In the genomic region with DNA sequence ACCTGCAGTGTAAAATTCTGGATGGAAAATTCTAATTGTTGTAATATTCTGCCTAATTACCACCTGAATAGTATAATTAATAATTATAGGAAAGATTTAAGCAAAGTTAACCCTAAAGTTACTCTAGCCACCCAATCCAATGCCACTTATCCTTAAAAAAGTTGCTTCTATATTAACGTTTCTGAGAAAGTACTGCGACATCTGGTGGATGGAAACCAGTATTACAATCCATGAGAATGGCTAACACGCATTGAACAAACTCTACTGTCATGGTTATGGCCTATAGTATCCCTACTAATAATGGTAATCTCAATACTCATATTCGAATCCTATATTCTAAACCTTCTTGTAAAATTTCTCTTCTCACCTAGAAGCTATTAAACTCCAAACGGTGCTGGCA, we compare ENCODE assay signal across 10 cellular contexts.
DNase-seq lines count a peak whose midpoint lies in the region; ATAC-seq, FAIRE-seq and TF ChIP-seq lines count a peak whose summit lies in the region.
"Had no signal": no experiment of that assay in that cellular context is flagged by ENCODE, and none has a peak within 500 bp of the region (broad histone marks: within the 10 kb centered on the region; RNA-seq: fewer than 3 reads in every experiment).

No MANE protein-coding gene starts in this region.

- no peak overlapping the region for H3K27ac ChIP-seq in MM.1S (ENCODE audit: low read length)
- no peak overlapping the region for H3K27ac ChIP-seq in endothelial cell of umbilical vein (ENCODE audit: insufficient read depth, low read depth, low read length)
- H3K27ac ChIP-seq in spleen = no peak overlapping the region
- H3K27ac ChIP-seq: skin epidermis had no signal

- no peaks in the 10 kb centered on the region for H3K79me2 ChIP-seq in MM.1S (ENCODE audit: low read length)
- no peaks in the 10 kb centered on the region for H3K79me2 ChIP-seq in endothelial cell of umbilical vein (ENCODE audit: control insufficient read depth, insufficient read depth, low read length)

- intact Hi-C loops in activated CD8-positive, alpha-beta T cell treated with anti-CD3 and anti-CD28 coated beads for 36 hours (cut with micrococcal nuclease) = no loop called here
- intact Hi-C loops in endothelial cell of umbilical vein (cut with micrococcal nuclease) (loop anchor here (1.0 to 2.0 kb wide), 3 partner anchors 400 to 1270 kb away; no protein-coding TSS in a partner anchor), spleen (cut with DNase I; ENCODE audit: low total_unique reads) (no loop called here)

- H3K9me3 ChIP-seq in MM.1S (replicated peaks; ENCODE audit: insufficient read depth, low read length) (no peaks in the 10 kb centered on the region), endothelial cell of umbilical vein (replicated peaks; ENCODE audit: control insufficient read depth, insufficient read depth, low read length) (no peaks in the 10 kb centered on the region), spleen (peaks cover 0 to 19% (median 0%) of the 10 kb centered on the region in 8 donors)

- H3K4me1 ChIP-seq in MM.1S (ENCODE audit: low read length) (no peaks in the 10 kb centered on the region), endothelial cell of umbilical vein (ENCODE audit: control insufficient read depth, extremely low read depth, insufficient read depth, low read length) (no peaks in the 10 kb centered on the region), spleen (no peaks in the 10 kb centered on the region)

- no peaks in the 10 kb centered on the region for H3K4me1 Mint-ChIP-seq in activated CD8-positive, alpha-beta T cell treated with anti-CD3 and anti-CD28 coated beads for 36 hours (ENCODE audit: low read depth)
- no peaks in the 10 kb centered on the region for H3K4me1 Mint-ChIP-seq in activated CD8-positive, alpha-beta T cell treated with anti-CD3 and anti-CD28 coated beads, Interleukin-2, amount 10 ng/mL, durations not matched to agents 7 days and 5 days (ENCODE audit: low read depth)
- no peaks in the 10 kb centered on the region for H3K4me1 Mint-ChIP-seq in T-helper 2 cell treated with Interferon-gamma antibody and Interleukin-4, amounts not matched to agents 5 μg/mL and 100 μg/mL, for 36 hours (ENCODE audit: low read depth)

- H3K27me3 ChIP-seq in MM.1S (replicated peaks; ENCODE audit: insufficient read depth, low read length) (no peaks in the 10 kb centered on the region), endothelial cell of umbilical vein (ENCODE audit: control insufficient read depth in 2 of 2, insufficient read depth in 2 of 2, low read length in 2 of 2) (no peaks in the 10 kb centered on the region), spleen (replicated peaks in 1 of 7) (no peaks in the 10 kb centered on the region)

- FAIRE-seq in endothelial cell of umbilical vein (lab: Jason Lieb, UNC) = no peak

- no peaks in the 10 kb centered on the region for H3K36me3 Mint-ChIP-seq in activated CD8-positive, alpha-beta T cell treated with anti-CD3 and anti-CD28 coated beads for 36 hours (ENCODE audit: low read depth)
- H3K36me3 Mint-ChIP-seq in activated CD8-positive, alpha-beta T cell treated with anti-CD3 and anti-CD28 coated beads, Interleukin-2, amount 10 ng/mL, durations not matched to agents 7 days and 5 days (ENCODE audit: low read depth) = no peaks in the 10 kb centered on the region
- H3K36me3 Mint-ChIP-seq in T-helper 2 cell treated with Interferon-gamma antibody and Interleukin-4, amounts not matched to agents 5 μg/mL and 100 μg/mL, for 36 hours (ENCODE audit: low read depth) = no peaks in the 10 kb centered on the region

- H3K9me1 ChIP-seq in endothelial cell of umbilical vein (replicated peaks; ENCODE audit: control insufficient read depth, extremely low read depth, insufficient read depth, low read length) = no peaks in the 10 kb centered on the region

- no peaks in the 10 kb centered on the region for H3F3A ChIP-seq in MM.1S (ENCODE audit: insufficient read depth, low read length)

- H3K36me3 ChIP-seq in MM.1S (replicated peaks; ENCODE audit: insufficient read depth, low read length) (no peaks in the 10 kb centered on the region), endothelial cell of umbilical vein (ENCODE audit: control insufficient read depth in 2 of 2, extremely low read depth in 1 of 2, insufficient read depth in 2 of 2, low read length in 2 of 2) (no peaks in the 10 kb centered on the region), spleen (no peaks in the 10 kb centered on the region)

- no peak for ATAC-seq in activated CD8-positive, alpha-beta T cell treated with anti-CD3 and anti-CD28 coated beads for 36 hours
- ATAC-seq in activated CD8-positive, alpha-beta T cell treated with anti-CD3 and anti-CD28 coated beads, Interleukin-2, amount 10 ng/mL, durations not matched to agents 7 days and 5 days = no peak

- H3K4me3 ChIP-seq in MM.1S (ENCODE audit: low read length) (no peak overlapping the region), endothelial cell of umbilical vein (replicated peaks in 1 of 3; ENCODE audit: insufficient read depth in 1 of 3, low read depth in 1 of 3, low read length in 3 of 3) (no peak overlapping the region), spleen (no peak overlapping the region)
- H3K4me3 ChIP-seq: skin epidermis had no signal

- H2AFZ ChIP-seq in MM.1S (ENCODE audit: low read length) = no peak overlapping the region
- no peak overlapping the region for H2AFZ ChIP-seq in endothelial cell of umbilical vein (ENCODE audit: low read depth, low read length)

- H3K27me3 Mint-ChIP-seq in activated CD8-positive, alpha-beta T cell treated with anti-CD3 and anti-CD28 coated beads for 36 hours = no peaks in the 10 kb centered on the region
- H3K27me3 Mint-ChIP-seq in activated CD8-positive, alpha-beta T cell treated with anti-CD3 and anti-CD28 coated beads, Interleukin-2, amount 10 ng/mL, durations not matched to agents 7 days and 5 days (ENCODE audit: low read depth) = no peaks in the 10 kb centered on the region
- H3K27me3 Mint-ChIP-seq in T-helper 2 cell treated with Interferon-gamma antibody and Interleukin-4, amounts not matched to agents 5 μg/mL and 100 μg/mL, for 36 hours (ENCODE audit: low read depth) = no peaks in the 10 kb centered on the region

- H3K27ac Mint-ChIP-seq in activated CD8-positive, alpha-beta T cell treated with anti-CD3 and anti-CD28 coated beads for 36 hours = no peak overlapping the region
- no peak overlapping the region for H3K27ac Mint-ChIP-seq in activated CD8-positive, alpha-beta T cell treated with anti-CD3 and anti-CD28 coated beads, Interleukin-2, amount 10 ng/mL, durations not matched to agents 7 days and 5 days
- no peak overlapping the region for H3K27ac Mint-ChIP-seq in T-helper 2 cell treated with Interferon-gamma antibody and Interleukin-4, amounts not matched to agents 5 μg/mL and 100 μg/mL, for 36 hours

- dilution Hi-C loops in endothelial cell of umbilical vein (cut with MboI; ENCODE audit: extremely low pct_ligation_motif_present, low sequenced_read_pairs) = no loop called here

- CTCF ChIA-PET in activated CD8-positive, alpha-beta T cell treated with anti-CD3 and anti-CD28 coated beads for 36 hours (lab: Charles Lee) = interaction anchor here (0.6 kb wide), 1 partner anchor 235 kb away, joined by 3 read pairs; no protein-coding TSS in a partner anchor
- CTCF ChIA-PET in activated CD8-positive, alpha-beta T cell treated with anti-CD3 and anti-CD28 coated beads, Interleukin-2, amount 10 ng/mL, durations not matched to agents 7 days and 5 days (lab: Charles Lee) = interaction anchor here (0.8 kb wide), 1 partner anchor 1160 kb away, joined by 3 read pairs; no protein-coding TSS in a partner anchor
- CTCF ChIA-PET in endothelial cell of umbilical vein (lab: Charles Lee) = interaction anchor here (1.1 to 2.8 kb wide), 2 partner anchors 401 to 1352 kb away, joined by 4 to 14 read pairs; no protein-coding TSS in a partner anchor

- no peak for DNase-seq in activated CD8-positive, alpha-beta T cell treated with anti-CD3 and anti-CD28 coated beads for 36 hours
- no peak for DNase-seq in activated CD8-positive, alpha-beta T cell treated with anti-CD3 and anti-CD28 coated beads, Interleukin-2, amount 10 ng/mL, durations not matched to agents 7 days and 5 days
- DNase-seq in MM.1S (peak; percentile 38), endothelial cell of umbilical vein (ENCODE audit: low read depth, low spot score) (peak; percentile 21), spleen (no peak), anterior cingulate cortex (lab: John Stamatoyannopoulos, UW) (no peak), GOT3 (lab: John Stamatoyannopoulos, UW) (no peak)
- no peak for DNase-seq in T-helper 2 cell treated with Interferon-gamma antibody and Interleukin-4, amounts not matched to agents 5 μg/mL and 100 μg/mL, for 36 hours (ENCODE audit: low spot score)
- DNase-seq: activated CD8-positive, alpha-beta memory T cell treated with anti-CD3 and anti-CD28 coated beads, Interleukin-2, amount 50 U/mL, for 4 hours had no signal

- 49 to 61% (median 56%) methylated on average over 5 of the region's 5 CpGs for WGBS in spleen, 5 donors

- TF ChIP-seq POLR2A in endothelial cell of umbilical vein (IDR thresholded peaks at IDR 0.05; ENCODE audit: low read depth, low read length) (no peak), spleen (IDR thresholded peaks at IDR 0.05) (no peak)

- no peak overlapping the region for H3K4me2 ChIP-seq in MM.1S (ENCODE audit: low read depth, low read length)
- H3K4me2 ChIP-seq in endothelial cell of umbilical vein (ENCODE audit: insufficient read depth, low read length) = no peak overlapping the region

- H3K9me3 Mint-ChIP-seq in activated CD8-positive, alpha-beta T cell treated with anti-CD3 and anti-CD28 coated beads for 36 hours = no peaks in the 10 kb centered on the region
- peaks cover 7% of the 10 kb centered on the region for H3K9me3 Mint-ChIP-seq in activated CD8-positive, alpha-beta T cell treated with anti-CD3 and anti-CD28 coated beads, Interleukin-2, amount 10 ng/mL, durations not matched to agents 7 days and 5 days (ENCODE audit: insufficient read depth)
- H3K9me3 Mint-ChIP-seq in T-helper 2 cell treated with Interferon-gamma antibody and Interleukin-4, amounts not matched to agents 5 μg/mL and 100 μg/mL, for 36 hours = peaks cover 20% of the 10 kb centered on the region

- no peaks in the 10 kb centered on the region for H3K9me2 ChIP-seq in MM.1S (replicated peaks; ENCODE audit: insufficient read depth, low read length)

- peak; percentile 37 for TF ChIP-seq CTCF in activated CD8-positive, alpha-beta T cell treated with anti-CD3 and anti-CD28 coated beads for 36 hours (IDR thresholded peaks at IDR 0.05)
- TF ChIP-seq CTCF in MM.1S (IDR thresholded peaks at IDR 0.05; ENCODE audit: low read length) (peak; percentile 62), endothelial cell of umbilical vein (IDR thresholded peaks at IDR 0.05; ENCODE audit: extremely low read depth in 1 of 2, insufficient read depth in 1 of 2, low read depth in 1 of 2, low read length in 2 of 2) (peak; percentile 14 to 35), spleen (IDR thresholded peaks at IDR 0.05 in 8 of 11, conservative IDR thresholded peaks at IDR 0.05 in 3 of 11) (peak in 6 of 11 experiments; percentile 8 to 57 (median 41))

- no peak overlapping the region for H3K9ac ChIP-seq in MM.1S (ENCODE audit: low read length)
- no peak overlapping the region for H3K9ac ChIP-seq in endothelial cell of umbilical vein (replicated peaks; ENCODE audit: extremely low read depth, insufficient read depth, low read length)

- no TSS peak for BruUV-seq in endothelial cell of umbilical vein (replicated peaks; lab: Mats Ljungman, UMichigan)

- H4K20me1 ChIP-seq in MM.1S (ENCODE audit: insufficient read depth, low read length) = no peaks in the 10 kb centered on the region
- H4K20me1 ChIP-seq in endothelial cell of umbilical vein (replicated peaks; ENCODE audit: control insufficient read depth, extremely low read depth, insufficient read depth, low read length) = no peaks in the 10 kb centered on the region

- H3K4me3 Mint-ChIP-seq in activated CD8-positive, alpha-beta T cell treated with anti-CD3 and anti-CD28 coated beads for 36 hours = no peak overlapping the region
- H3K4me3 Mint-ChIP-seq in activated CD8-positive, alpha-beta T cell treated with anti-CD3 and anti-CD28 coated beads, Interleukin-2, amount 10 ng/mL, durations not matched to agents 7 days and 5 days = no peak overlapping the region
- no peak overlapping the region for H3K4me3 Mint-ChIP-seq in T-helper 2 cell treated with Interferon-gamma antibody and Interleukin-4, amounts not matched to agents 5 μg/mL and 100 μg/mL, for 36 hours

- POLR2A ChIA-PET in activated CD8-positive, alpha-beta T cell treated with anti-CD3 and anti-CD28 coated beads for 36 hours (lab: Charles Lee) = no interaction called here
- POLR2A ChIA-PET in activated CD8-positive, alpha-beta T cell treated with anti-CD3 and anti-CD28 coated beads, Interleukin-2, amount 10 ng/mL, durations not matched to agents 7 days and 5 days (lab: Charles Lee) = no interaction called here
- POLR2A ChIA-PET in endothelial cell of umbilical vein (lab: Charles Lee) = no interaction called here

Comparison
In these comparisons a context has a peak if more than half of its experiments do, and no peak if none do; other contexts are left out.
1. DNase-seq: peak in MM.1S (single experiment) and endothelial cell of umbilical vein (single experiment); none in activated CD8-positive, alpha-beta T cell treated with anti-CD3 and anti-CD28 coated beads for 36 hours (single experiment), activated CD8-positive, alpha-beta T cell treated with anti-CD3 and anti-CD28 coated beads, Interleukin-2, amount 10 ng/mL, durations not matched to agents 7 days and 5 days (single experiment), spleen (single experiment), anterior cingulate cortex (0 of 58), T-helper 2 cell treated with Interferon-gamma antibody and Interleukin-4, amounts not matched to agents 5 μg/mL and 100 μg/mL, for 36 hours (single experiment) and GOT3 (single experiment).
2. Peak in every context shown above with its lines, with median percentiles within 50 percentile points of each other: CTCF ChIP-seq.